In the genomic region with DNA sequence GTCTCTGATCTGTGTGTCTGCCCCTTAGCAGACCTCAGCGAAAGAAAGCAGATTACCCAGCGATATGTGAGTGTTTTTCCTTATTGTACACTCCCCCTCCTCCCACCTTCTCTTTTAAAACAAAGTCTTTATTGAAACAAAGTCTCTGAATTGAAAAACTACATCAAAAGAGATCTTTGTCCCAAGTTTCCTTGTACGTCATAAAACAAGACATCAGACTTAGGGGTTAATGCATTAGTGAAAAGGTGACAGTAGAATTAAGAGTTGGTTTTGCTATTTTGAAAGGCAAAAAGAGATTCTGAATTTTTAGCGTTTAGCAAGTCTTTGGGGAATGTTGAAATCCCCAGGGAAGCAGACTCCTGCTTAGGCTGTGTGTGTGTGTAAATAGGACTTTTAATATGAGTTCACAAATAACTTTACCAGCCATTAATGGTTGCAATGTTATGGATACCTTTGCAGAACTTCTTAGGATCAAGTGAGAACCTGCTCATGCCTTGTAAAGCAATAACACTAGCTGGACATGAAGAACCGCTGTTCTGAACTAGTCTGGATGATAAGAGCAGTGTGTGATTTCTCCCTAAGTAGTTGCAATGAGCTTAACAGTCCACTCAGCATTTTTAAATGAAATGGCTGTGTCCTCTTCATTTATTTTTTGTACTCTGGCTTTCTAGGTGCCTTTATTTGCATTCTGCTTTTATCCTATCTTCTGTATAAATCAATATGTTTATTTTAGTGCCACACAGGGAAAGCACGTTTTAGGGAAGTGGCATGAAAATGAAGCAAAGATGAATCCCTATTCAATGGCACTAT, we compare ENCODE assay signal across 17 cellular contexts.
"Had no signal": no experiment of that assay in that cellular context is flagged by ENCODE, and none has a peak within 500 bp of the region (broad histone marks: within the 10 kb centered on the region; RNA-seq: fewer than 3 reads in every experiment).

No MANE protein-coding gene starts in this region.

- H3K27ac Mint-ChIP-seq: activated naive CD4-positive, alpha-beta T cell treated with anti-CD3 and anti-CD28 coated beads, Interleukin-2, amount 50 U/mL, for 24 hours had no signal

- DNase-seq: activated CD4-positive, alpha-beta T cell treated with anti-CD3 and anti-CD28 coated beads, Interleukin-2, amount 50 U/mL, for 4 hours; activated CD4-positive, CD25-positive, alpha-beta regulatory T cell treated with anti-CD3 and anti-CD28 coated beads, Interleukin-2, amount 50 U/mL, for 72 hours; adrenal gland; dorsolateral prefrontal cortex; erythroblast; left colon; mammary epithelial cell; naive thymus-derived CD8-positive, alpha-beta T cell; ovary; sigmoid colon; stimulated activated CD4-positive, alpha-beta T cell treated with anti-CD3 and anti-CD28 coated beads, Interleukin-1b, Interleukin-23, amount 100 ng/mL, for 48 hours; T-helper 9 cell; uterus had no signal

- H3K4me1 Mint-ChIP-seq: activated naive CD4-positive, alpha-beta T cell treated with anti-CD3 and anti-CD28 coated beads, Interleukin-2, amount 50 U/mL, for 24 hours; naive thymus-derived CD8-positive, alpha-beta T cell had no signal

- FAIRE-seq: islet of Langerhans had no signal

- H3K9me3 ChIP-seq: adrenal gland, gastroesophageal sphincter, ovary, sigmoid colon, thoracic aorta, uterus had no signal

- H3K4me1 ChIP-seq: adrenal gland, gastroesophageal sphincter, sigmoid colon, uterus had no signal

- H3K4me3 Mint-ChIP-seq: activated naive CD4-positive, alpha-beta T cell treated with anti-CD3 and anti-CD28 coated beads, Interleukin-2, amount 50 U/mL, for 24 hours; naive thymus-derived CD8-positive, alpha-beta T cell had no signal

- H3K4me3 ChIP-seq: adrenal gland, dorsolateral prefrontal cortex, gastroesophageal sphincter, ovary, sigmoid colon, thoracic aorta, uterus had no signal

- H3K9me3 Mint-ChIP-seq: activated naive CD4-positive, alpha-beta T cell treated with anti-CD3 and anti-CD28 coated beads, Interleukin-2, amount 50 U/mL, for 24 hours; naive thymus-derived CD8-positive, alpha-beta T cell had no signal

- H3K27ac ChIP-seq: dorsolateral prefrontal cortex, gastroesophageal sphincter, ovary, sigmoid colon, thoracic aorta, uterus had no signal

- H3K27me3 ChIP-seq: adrenal gland, gastroesophageal sphincter, ovary, uterus had no signal

- ATAC-seq: gastroesophageal sphincter; left colon; naive thymus-derived CD8-positive, alpha-beta T cell had no signal

- H3K36me3 ChIP-seq: adrenal gland, gastroesophageal sphincter, ovary, sigmoid colon, thoracic aorta, uterus had no signal

- H3K27me3 Mint-ChIP-seq: activated naive CD4-positive, alpha-beta T cell treated with anti-CD3 and anti-CD28 coated beads, Interleukin-2, amount 50 U/mL, for 24 hours; naive thymus-derived CD8-positive, alpha-beta T cell had no signal
